1 cellular context compared by ENCODE assay signal in genomic region chr15:42508263-42508690, GRCh38.
TF ChIP-seq lines count a peak whose summit lies in the region.

No MANE protein-coding gene starts in this region.

TF ChIP-seq in endothelial cell of umbilical vein, 7 proteins besides CTCF, POLR2A, EP300 and RAD21 (continued from another document):
- TF ChIP-seq FOS (IDR thresholded peaks at IDR 0.05; ENCODE audit: borderline replicate concordance, insufficient read depth, low read length) (no peak), GATA2 (IDR thresholded peaks at IDR 0.05; ENCODE audit: insufficient read depth, insufficient read length, low read depth, low read length) (no peak)
